In genomic region chr4:113982181-113982580, GRCh38 we compare ENCODE assay signal across 28 cellular contexts.
"Had no signal": no experiment of that assay in that cellular context is flagged by ENCODE, and none has a peak within 500 bp of the region (broad histone marks: within the 10 kb centered on the region; RNA-seq: fewer than 3 reads in every experiment).

No MANE protein-coding gene starts in this region.

- H3K4me3 ChIP-seq: gastrocnemius medialis, lower lobe of right lung, mucosa of descending colon, right lobe of liver, thoracic aorta, tibial nerve, upper lobe of left lung had no signal

- H3K4me1 ChIP-seq: lower lobe of right lung, parathyroid adenoma, right lobe of liver had no signal

- H3K79me2 ChIP-seq: parathyroid adenoma had no signal

- H2AFZ ChIP-seq: parathyroid adenoma had no signal

- H3K27ac ChIP-seq: gastrocnemius medialis, lower lobe of right lung, parathyroid adenoma, right lobe of liver, thoracic aorta, tibial nerve, upper lobe of left lung had no signal

- ATAC-seq: gastrocnemius medialis; left ventricle myocardium superior; lower lobe of right lung; mucosa of descending colon; natural killer cell treated with Interleukin-12 subunit alpha and Interleukin-12 subunit beta and Interleukin-15 and Interleukin-18, amount 100 ng/mL, for 72 hours; right lobe of liver had no signal

- H3K27ac Mint-ChIP-seq: dendritic cell treated with granulocyte-macrophage colony-stimulating factor and Interleukin-4, amounts not matched to agents 40 ng/mL and 50 ng/mL, for 4 days; endodermal cell; memory B cell; mesothelial cell of epicardium; naive B cell; natural killer cell treated with Interleukin-12 subunit alpha and Interleukin-12 subunit beta and Interleukin-15 and Interleukin-18, amount 100 ng/mL, for 72 hours; progenitor cell of endocrine pancreas had no signal

- H3K9me3 Mint-ChIP-seq: dendritic cell treated with granulocyte-macrophage colony-stimulating factor and Interleukin-4, amounts not matched to agents 40 ng/mL and 50 ng/mL, for 4 days; natural killer cell treated with Interleukin-12 subunit alpha and Interleukin-12 subunit beta and Interleukin-15 and Interleukin-18, amount 100 ng/mL, for 72 hours had no signal

- H3K36me3 Mint-ChIP-seq: memory B cell; natural killer cell treated with Interleukin-12 subunit alpha and Interleukin-12 subunit beta and Interleukin-15 and Interleukin-18, amount 100 ng/mL, for 72 hours had no signal

- H3K27me3 ChIP-seq: right lobe of liver, tibial nerve, upper lobe of left lung had no signal

- H3K4me3 Mint-ChIP-seq: dendritic cell treated with granulocyte-macrophage colony-stimulating factor and Interleukin-4, amounts not matched to agents 40 ng/mL and 50 ng/mL, for 4 days; endodermal cell; memory B cell; mesothelial cell of epicardium; naive B cell; natural killer cell treated with Interleukin-12 subunit alpha and Interleukin-12 subunit beta and Interleukin-15 and Interleukin-18, amount 100 ng/mL, for 72 hours had no signal

- H3K9me3 ChIP-seq: gastrocnemius medialis, lower lobe of right lung, mucosa of descending colon, right lobe of liver, thoracic aorta, tibial nerve, upper lobe of left lung had no signal

- FAIRE-seq: colon, keratinocyte, small intestine, urothelium cell line had no signal

- H3K9ac ChIP-seq: parathyroid adenoma had no signal

- DNase-seq: effector CD8-positive, alpha-beta T cell; endodermal cell; erythroblast; gastrocnemius medialis; head of caudate nucleus; left ventricle myocardium superior; lower lobe of right lung; mucosa of descending colon; naive B cell; right lobe of liver; small intestine; stimulated activated CD4-positive, alpha-beta T cell treated with anti-CD3 and anti-CD28 coated beads, Interleukin-12 subunit alpha, Interleukin-12 subunit beta, amount 100 ng/mL, for 4 hours; stimulated activated CD4-positive, alpha-beta T cell treated with anti-CD3 and anti-CD28 coated beads, Interleukin-1b, Interleukin-23, amount 100 ng/mL, for 48 hours; stimulated activated CD4-positive, alpha-beta T cell treated with anti-CD3 and anti-CD28 coated beads, Interleukin-4, amount 100 ng/mL, for 1 hour; stimulated activated CD8-positive, alpha-beta memory T cell treated with anti-CD3 and anti-CD28 coated beads, Interleukin-4, amount 100 ng/mL, for 48 hours; stimulated activated naive CD4-positive, alpha-beta T cell treated with Interleukin-2 at 50 U/mL for 16 hours; upper lobe of left lung had no signal

- H3K36me3 ChIP-seq: gastrocnemius medialis, lower lobe of right lung, right lobe of liver, thoracic aorta, tibial nerve, upper lobe of left lung had no signal
